In the genomic region with DNA sequence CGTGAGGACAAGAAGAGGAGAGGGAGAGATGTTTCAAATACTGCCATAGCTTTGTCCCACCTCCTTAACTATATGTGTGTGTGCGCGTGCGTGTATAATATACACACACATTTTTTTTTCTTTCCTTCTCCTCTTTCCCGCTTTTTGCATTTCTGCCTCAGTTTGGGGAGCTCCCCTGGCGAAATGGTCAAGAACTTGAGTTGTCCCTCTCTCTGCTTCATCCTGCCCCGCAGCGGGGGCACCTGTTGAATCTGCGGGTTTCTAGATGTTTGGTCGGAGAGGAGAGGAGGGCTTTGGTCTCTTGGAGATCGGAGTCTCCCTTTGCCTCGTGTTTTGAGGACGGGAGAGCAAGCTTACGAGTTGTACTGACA, we compare ENCODE assay signal across 8 cellular contexts. TPM values are rescaled to one million over a fixed set of nuclear protein-coding genes. Genes with fewer than 3 reads are reported as not detected.
DNase-seq lines count a peak whose midpoint lies in the region; ATAC-seq and TF ChIP-seq lines count a peak whose summit lies in the region.

No MANE protein-coding gene starts in this region.

- 10% methylated on average over 11 of the region's 14 CpGs for WGBS in HUES64
- 6% methylated on average over 14 of the region's 14 CpGs for WGBS in SK-N-SH (ENCODE audit: low lambda C conversion rate)

- peak overlapping the region; percentile 78 for H3K4me2 ChIP-seq in SK-N-SH

- no peaks in the 10 kb centered on the region for H3K4me1 ChIP-seq in ES-I3 (ENCODE audit: insufficient read depth, low read length)
- peaks cover 4% of the 10 kb centered on the region; the same call in 1 of the 2 replicates for H3K4me1 ChIP-seq in HUES64 (ENCODE audit: insufficient read depth, low read length)
- peaks cover 0 to 8% of the 10 kb centered on the region in 2 experiments; a peak in 2 of 4 replicates for H3K4me1 ChIP-seq in SK-N-SH (ENCODE audit: control insufficient read depth in 1 of 2, insufficient read depth in 2 of 2, low read depth in 1 of 2, low read length in 1 of 2)
- H3K4me1 ChIP-seq in endocrine pancreas (ENCODE audit: control insufficient read depth, insufficient read depth, low read length): no peaks in the 10 kb centered on the region
- peaks cover 9% of the 10 kb centered on the region for H3K4me1 ChIP-seq in vagina

- H3K9me2 ChIP-seq in SK-N-SH: no peaks in the 10 kb centered on the region

- peaks cover 4% of the 10 kb centered on the region for H3F3A ChIP-seq in SK-N-SH (replicated peaks; ENCODE audit: insufficient read depth)

- no peak for TF ChIP-seq POLR2A in vagina (IDR thresholded peaks at IDR 0.05)

- no peak for TF ChIP-seq CTCF in SK-N-SH (IDR thresholded peaks at IDR 0.05)
- TF ChIP-seq CTCF in vagina (IDR thresholded peaks at IDR 0.05): no peak

- H3K36me3 ChIP-seq in ES-I3 (ENCODE audit: insufficient read depth, low read length) (0 out of 2 replicates have a peak, but pooled peaks cover 3% of the 10 kb centered on the region), HUES64 (ENCODE audit: insufficient read depth, low read length) (peaks cover 31% of the 10 kb centered on the region), SK-N-SH (replicated peaks in 1 of 2; ENCODE audit: control insufficient read depth in 1 of 2, insufficient read depth in 2 of 2, low read length in 1 of 2) (peaks cover 27 to 29% of the 10 kb centered on the region in 2 experiments), endocrine pancreas (ENCODE audit: control insufficient read depth, insufficient read depth, low read length) (peaks cover 8% of the 10 kb centered on the region), vagina (peaks cover 0 to 17% of the 10 kb centered on the region in 2 donors)

- H3K9ac ChIP-seq in ES-I3 (ENCODE audit: low read depth, low read length): peak overlapping the region; percentile 82
- H3K9ac ChIP-seq in HUES64 (ENCODE audit: low read depth, low read length): peak overlapping the region; percentile 92
- peak overlapping the region; percentile 97 for H3K9ac ChIP-seq in SK-N-SH
- H3K9ac ChIP-seq in endocrine pancreas (ENCODE audit: control insufficient read depth, insufficient read depth, low read length): peak overlapping the region; percentile 87

- peak overlapping the region; percentile 77 for H2AFZ ChIP-seq in SK-N-SH (ENCODE audit: low read depth)

- H3K4me3 ChIP-seq in HUES64 (ENCODE audit: low read length): peak overlapping the region; percentile 95
- H3K4me3 ChIP-seq in SK-N-SH (ENCODE audit: low read depth in 2 of 2, low read length in 1 of 2): peak overlapping the region; percentile 85 to 92
- H3K4me3 ChIP-seq in endocrine pancreas (ENCODE audit: control insufficient read depth, insufficient read depth, low read length): peak overlapping the region; percentile 97
- peak overlapping the region; percentile 59 to 69 for H3K4me3 ChIP-seq in vagina

- 0 out of 2 replicates have a peak overlapping the region, but pooled peaks have one; percentile 30 for H3K27ac ChIP-seq in HUES64 (ENCODE audit: low read depth, low read length)
- peak overlapping the region; percentile 86 to 88 for H3K27ac ChIP-seq in SK-N-SH (ENCODE audit: low read depth in 2 of 2, low read length in 1 of 2)
- peak overlapping the region; percentile 78 for H3K27ac ChIP-seq in vagina

- TF ChIP-seq RAD21 in SK-N-SH (IDR thresholded peaks at IDR 0.05; ENCODE audit: low read length): no peak

- CTCF ChIA-PET in SK-N-SH (lab: Yijun Ruan, JAX): interaction anchor here (0.8 to 1.4 kb wide), 3 partner anchors 16 to 35 kb away, joined by 3 to 10 read pairs (median 4); no protein-coding TSS in a partner anchor

- DNase-seq in SK-N-SH (no peak), midbrain (lab: John Stamatoyannopoulos, UW) (peak; percentile 58), vagina (ENCODE audit: extremely low spot score in 2 of 2) (no peak), NCI-H187 treated with DMSO at 0.1 percent for 48 hours (lab: John Stamatoyannopoulos, UW) (no peak)

- no peaks in the 10 kb centered on the region for H4K20me1 ChIP-seq in SK-N-SH (ENCODE audit: insufficient read depth)

- intact Hi-C loops in vagina (cut with DNase I): no loop called here

- no peak for TF ChIP-seq EP300 in SK-N-SH (IDR thresholded peaks at IDR 0.05; ENCODE audit: borderline replicate concordance in 1 of 2, low read depth in 1 of 2, low read length in 1 of 2)

- H3K27me3 ChIP-seq in HUES64 (ENCODE audit: insufficient read depth, low read length): peaks cover 23% of the 10 kb centered on the region
- no peaks in the 10 kb centered on the region for H3K27me3 ChIP-seq in SK-N-SH (ENCODE audit: insufficient read depth)
- H3K27me3 ChIP-seq in endocrine pancreas (ENCODE audit: control insufficient read depth, insufficient read depth, low read length): no peaks in the 10 kb centered on the region
- no peaks in the 10 kb centered on the region for H3K27me3 ChIP-seq in vagina

- H3K79me2 ChIP-seq in SK-N-SH (ENCODE audit: insufficient read depth): peaks cover 50% of the 10 kb centered on the region

- POLR2A ChIA-PET in SK-N-SH (lab: Yijun Ruan, JAX): interaction anchor here (0.6 to 1.1 kb wide), 3 partner anchors 11 to 63 kb away, joined by 3 to 7 read pairs (median 6); no protein-coding TSS in a partner anchor

- peaks cover 6% of the 10 kb centered on the region; the same call in 1 of the 2 replicates for H3K9me3 ChIP-seq in ES-I3 (ENCODE audit: control insufficient read depth, insufficient read depth, low read length)
- peaks cover 10% of the 10 kb centered on the region for H3K9me3 ChIP-seq in HUES64 (ENCODE audit: insufficient read depth, low read depth, low read length)
- no peaks in the 10 kb centered on the region for H3K9me3 ChIP-seq in SK-N-SH
- no peaks in the 10 kb centered on the region for H3K9me3 ChIP-seq in endocrine pancreas (ENCODE audit: control insufficient read depth, low read length)
- no peaks in the 10 kb centered on the region for H3K9me3 ChIP-seq in vagina

- peak; percentile 42 for ATAC-seq in GM21447 (IDR thresholded peaks at IDR 0.05; ENCODE audit: unreplicated experiment)

TF ChIP-seq in SK-N-SH, 30 proteins besides CTCF, POLR2A, EP300 and RAD21:
- peak; percentile 15; the same call in 1 of the 2 replicates for TF ChIP-seq NRF1 (IDR thresholded peaks at IDR 0.05; ENCODE audit: low read depth, low read length)
- TF ChIP-seq MXI1 (IDR thresholded peaks at IDR 0.05; ENCODE audit: low read depth, low read length): 0 out of 2 replicates have a peak, but pooled peaks have one; percentile 9
- TF ChIP-seq RFX5 (IDR thresholded peaks at IDR 0.05; ENCODE audit: low read length): no peak
- TF ChIP-seq RXRA (IDR thresholded peaks at IDR 0.05; ENCODE audit: borderline replicate concordance, low read depth): no peak
- TF ChIP-seq, protein P1, sequence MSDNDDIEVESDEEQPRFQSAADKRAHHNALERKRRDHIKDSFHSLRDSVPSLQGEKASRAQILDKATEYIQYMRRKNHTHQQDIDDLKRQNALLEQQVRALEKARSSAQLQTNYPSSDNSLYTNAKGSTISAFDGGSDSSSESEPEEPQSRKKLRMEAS (IDR thresholded peaks at IDR 0.05; ENCODE audit: low read depth): peak; percentile 51; the same call in 1 of the 2 replicates
- TF ChIP-seq, protein P2, sequence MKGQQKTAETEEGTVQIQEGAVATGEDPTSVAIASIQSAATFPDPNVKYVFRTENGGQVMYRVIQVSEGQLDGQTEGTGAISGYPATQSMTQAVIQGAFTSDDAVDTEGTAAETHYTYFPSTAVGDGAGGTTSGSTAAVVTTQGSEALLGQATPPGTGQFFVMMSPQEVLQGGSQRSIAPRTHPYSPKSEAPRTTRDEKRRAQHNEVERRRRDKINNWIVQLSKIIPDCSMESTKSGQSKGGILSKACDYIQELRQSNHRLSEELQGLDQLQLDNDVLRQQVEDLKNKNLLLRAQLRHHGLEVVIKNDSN (IDR thresholded peaks at IDR 0.05; ENCODE audit: borderline replicate concordance, low read depth): no peak

RNA-seq across cellular contexts. Expression of gene SCCPDH, which starts 0.5 kb away (rescaled TPM):
- polyA plus RNA-seq in HUES64 (2013, experiment 1 of 2): 18.8 TPM
- 20.6 TPM for polyA plus RNA-seq in HUES64 (2013, experiment 2 of 2)
- polyA plus RNA-seq in SK-N-SH (2012; rRNA removed): 32.2 and 36.0 TPM in 2 replicates
- 44.4 and 47.9 TPM in 2 replicates for polyA plus RNA-seq in SK-N-SH (2012; cell fraction: cytosol; rRNA removed)
- polyA plus RNA-seq in SK-N-SH (2012; cell fraction: nucleus; rRNA removed): 15.9 and 19.3 TPM in 2 replicates
- total RNA-seq in vagina: 18.2 TPM

Comparison
In these comparisons a context has a peak if more than half of its experiments do, and no peak if none do; other contexts are left out.
1. H3K27ac ChIP-seq: peak in every context shown above with its lines; median percentile 87 in SK-N-SH; 78 in vagina; 30 in HUES64.